Comparison of ENCODE assay signal across 21 cellular contexts in genomic region chr10:123097039-123097438, GRCh38. TPM values are rescaled to one million over a fixed set of nuclear protein-coding genes. Genes with fewer than 3 reads are reported as not detected.
DNase-seq lines count a peak whose midpoint lies in the region; ATAC-seq, FAIRE-seq and TF ChIP-seq lines count a peak whose summit lies in the region.
"Had no signal": no experiment of that assay in that cellular context is flagged by ENCODE, and none has a peak within 500 bp of the region (broad histone marks: within the 10 kb centered on the region; RNA-seq: fewer than 3 reads in every experiment).

No MANE protein-coding gene starts in this region.

- TF ChIP-seq CTCF in HepG2 (CRISPR knock-in tag; IDR thresholded peaks at IDR 0.05) = no peak
- TF ChIP-seq CTCF in right lobe of liver (IDR thresholded peaks at IDR 0.05) = no peak
- TF ChIP-seq CTCF in K562 (IDR thresholded peaks at IDR 0.05 in 2 of 3, conservative IDR thresholded peaks at IDR 0.05 in 1 of 3; ENCODE audit: insufficient read depth in 2 of 3, low read depth in 1 of 3, low read length in 3 of 3) = no peak
- no peak for TF ChIP-seq CTCF in prostate gland (IDR thresholded peaks at IDR 0.05)

- TF ChIP-seq RAD21 in HepG2 (CRISPR knock-in tag; IDR thresholded peaks at IDR 0.05) (no peak), K562 (CRISPR knock-in tag; conservative IDR thresholded peaks at IDR 0.05 in 1 of 2, IDR thresholded peaks at IDR 0.05 in 1 of 2) (no peak)

- ATAC-seq in HepG2 (no peak; the same call in 2 of the 3 replicates), right lobe of liver (no peak), K562 (peak; percentile 67)

- no peaks in the 10 kb centered on the region for H3K4me1 ChIP-seq in HepG2 (ENCODE audit: insufficient read depth, low read length)
- no peaks in the 10 kb centered on the region for H3K4me1 ChIP-seq in right lobe of liver
- H3K4me1 ChIP-seq in K562 (replicated peaks in 1 of 2; ENCODE audit: control insufficient read depth in 2 of 2, insufficient read depth in 2 of 2, low read length in 2 of 2) = no peaks in the 10 kb centered on the region
- H3K4me1 ChIP-seq in prostate gland (replicated peaks) = no peaks in the 10 kb centered on the region
- H3K4me1 ChIP-seq: HAP-1 had no signal

- TF ChIP-seq POLR2A in HepG2 (IDR thresholded peaks at IDR 0.05; ENCODE audit: insufficient read depth in 1 of 2, low read depth in 2 of 2, low read length in 2 of 2) (no peak), right lobe of liver (IDR thresholded peaks at IDR 0.05) (no peak), K562 (conservative IDR thresholded peaks at IDR 0.05) (no peak), prostate gland (IDR thresholded peaks at IDR 0.05) (no peak)

- H3K79me2 ChIP-seq in HepG2 (ENCODE audit: insufficient read depth, low read length) (no peaks in the 10 kb centered on the region), K562 (ENCODE audit: control insufficient read depth, insufficient read depth, low read length) (no peaks in the 10 kb centered on the region)

- no peaks in the 10 kb centered on the region for H3K36me3 ChIP-seq in HepG2 (replicated peaks in 1 of 2; ENCODE audit: control insufficient read depth in 1 of 2, insufficient read depth in 2 of 2, low read length in 2 of 2)
- no peaks in the 10 kb centered on the region for H3K36me3 ChIP-seq in right lobe of liver
- H3K36me3 ChIP-seq in K562 (ENCODE audit: control insufficient read depth, insufficient read depth, low read length) = no peaks in the 10 kb centered on the region
- H3K36me3 ChIP-seq in prostate gland = no peaks in the 10 kb centered on the region
- H3K36me3 ChIP-seq: BLaER1, HAP-1 had no signal

- BruUV-seq in HepG2 (replicated peaks; lab: Mats Ljungman, UMichigan) (no TSS peak), K562 (replicated peaks; lab: Mats Ljungman, UMichigan) (no TSS peak)

- H3K9me1 ChIP-seq in K562 (ENCODE audit: control insufficient read depth, insufficient read depth, low read length) = no peaks in the 10 kb centered on the region

- DNase-seq in DMS53 (lab: John Stamatoyannopoulos, UW) = peak; percentile 28
- no peak for DNase-seq in DMS53 treated with DMSO at 0.1 percent for 48 hours (lab: John Stamatoyannopoulos, UW; ENCODE audit: unreplicated experiment)
- DNase-seq in HepG2 (ENCODE audit: low spot score) = no peak
- DNase-seq in right lobe of liver = no peak
- peak in 2 of 4 experiments; percentile 12 to 30 for DNase-seq in K562 (ENCODE audit: extremely low read depth in 1 of 4, low spot score in 3 of 4)
- no peak for DNase-seq in prostate gland (ENCODE audit: low spot score)
- no peak for DNase-seq in GDM1 (lab: John Stamatoyannopoulos, UW)
- DNase-seq in AG08395 (ENCODE audit: low spot score) = no peak
- DNase-seq: AML-193; CD8-positive, alpha-beta memory T cell; DMS79; GOT3; HFFc6; KG1 had no signal

- H2AFZ ChIP-seq in HepG2 (ENCODE audit: low read length) (no peak overlapping the region), K562 (ENCODE audit: low read depth, low read length) (no peak overlapping the region)

- H3K9ac ChIP-seq in HepG2 (ENCODE audit: insufficient read depth, low read depth, low read length) (no peak overlapping the region), K562 (ENCODE audit: insufficient read depth in 1 of 2, low read depth in 2 of 2, low read length in 2 of 2) (no peak overlapping the region)
- H3K9ac ChIP-seq: BLaER1 had no signal

- H3K9me3 ChIP-seq in HepG2 (ENCODE audit: low read length) (no peaks in the 10 kb centered on the region), right lobe of liver (no peaks in the 10 kb centered on the region), K562 (replicated peaks; ENCODE audit: control insufficient read depth, insufficient read depth, low read depth, low read length) (no peaks in the 10 kb centered on the region), prostate gland (no peaks in the 10 kb centered on the region)
- H3K9me3 ChIP-seq: BLaER1, HAP-1 had no signal

- in situ Hi-C loops in HepG2 (cut with HindIII; ENCODE audit: extremely low pct_ligation_motif_present, low pct_unique_long_range_greater_than_20kb) (loop anchor here (25.0 kb wide), 1 partner anchor 865 kb away; no protein-coding TSS in a partner anchor), K562 (cut with MboI) (no loop called here)

- CTCF ChIA-PET in HepG2 (lab: Yijun Ruan, JAX; ENCODE audit: low intra/inter-chr PET ratio, low total read pairs) (no interaction called here), K562 (lab: Yijun Ruan, JAX; ENCODE audit: low intra/inter-chr PET ratio) (no interaction called here)

- no peak overlapping the region for H3K4me3 ChIP-seq in HepG2 (replicated peaks in 1 of 3; ENCODE audit: insufficient read depth in 1 of 3, low read depth in 2 of 3, low read length in 3 of 3)
- H3K4me3 ChIP-seq in right lobe of liver = no peak overlapping the region
- H3K4me3 ChIP-seq in K562 = no peak overlapping the region
- H3K4me3 ChIP-seq in prostate gland = no peak overlapping the region
- H3K4me3 ChIP-seq: BLaER1, HAP-1 had no signal

- FAIRE-seq in HepG2 (lab: Jason Lieb, UNC) (no peak), K562 (lab: Jason Lieb, UNC) (no peak)
- FAIRE-seq: GM12891 had no signal

- WGBS in HepG2 (ENCODE audit: low lambda C conversion rate) = 3% methylated on average over 6 of the region's 7 CpGs
- WGBS in right lobe of liver (ENCODE audit: insufficient coverage, low coverage, low lambda C conversion rate, missing lambda C conversion rate) = 66% methylated on average over 6 of the region's 7 CpGs
- 5% methylated on average over 5 of the region's 7 CpGs for WGBS in K562 (ENCODE audit: insufficient coverage, low coverage, missing lambda C conversion rate)
- 82% methylated on average over 7 of the region's 7 CpGs for WGBS in prostate gland

- H3K27ac ChIP-seq in HepG2 (ENCODE audit: extremely low read length, insufficient read depth, low read length) (no peak overlapping the region), right lobe of liver (no peak overlapping the region), K562 (ENCODE audit: extremely low read depth, low read depth, low read length) (no peak overlapping the region), prostate gland (no peak overlapping the region)
- H3K27ac ChIP-seq: 22Rv1, BLaER1, HL-60 had no signal

- intact Hi-C loops in HepG2 (cut with micrococcal nuclease; ENCODE audit: unreplicated experiment) (no loop called here), right lobe of liver (cut with DNase I) (no loop called here), K562 (cut with micrococcal nuclease) (no loop called here), prostate gland (cut with DNase I) (no loop called here)

- H3K4me2 ChIP-seq in HepG2 (ENCODE audit: low read depth, low read length) = no peak overlapping the region
- no peak overlapping the region for H3K4me2 ChIP-seq in K562 (ENCODE audit: insufficient read depth, low read length)
- H3K4me2 ChIP-seq: BLaER1 had no signal

- no peak for TF ChIP-seq EP300 in HepG2 (IDR thresholded peaks at IDR 0.05; ENCODE audit: low read depth in 2 of 2, low read length in 2 of 2)
- TF ChIP-seq EP300 in HepG2 (CRISPR knock-in tag; IDR thresholded peaks at IDR 0.05; ENCODE audit: borderline replicate concordance) = no peak
- no peak for TF ChIP-seq EP300 in K562 (IDR thresholded peaks at IDR 0.05; ENCODE audit: low read length)

- POLR2A ChIA-PET in HepG2 (lab: Yijun Ruan, JAX) = no interaction called here
- POLR2A ChIA-PET in K562 (lab: Yijun Ruan, JAX) = no interaction called here

- H3K27me3 ChIP-seq in HepG2 (ENCODE audit: control insufficient read depth in 1 of 2, insufficient read depth in 2 of 2, low read length in 2 of 2) (peaks cover 1 to 31% of the 10 kb centered on the region in 2 experiments; a peak in 3 of 5 replicates), right lobe of liver (no peaks in the 10 kb centered on the region), K562 (ENCODE audit: control insufficient read depth in 2 of 2, insufficient read depth in 2 of 2, low read length in 2 of 2) (peaks cover 0 to 35% of the 10 kb centered on the region in 2 experiments; a peak in 4 of 5 replicates), prostate gland (replicated peaks; ENCODE audit: insufficient read depth) (peaks cover 8% of the 10 kb centered on the region)
- H3K27me3 ChIP-seq: BLaER1 had no signal

- H4K20me1 ChIP-seq in HepG2 (ENCODE audit: insufficient read depth, low read length) (no peaks in the 10 kb centered on the region), K562 (replicated peaks; ENCODE audit: control insufficient read depth, insufficient read depth, low read length) (no peaks in the 10 kb centered on the region)
- H4K20me1 ChIP-seq: BLaER1 had no signal

RNA-seq across cellular contexts. Expression of gene HMX3, which starts 38.7 kb away (rescaled TPM):
- total RNA-seq in HepG2 (2016; rRNA removed; fragmentation: Illumina TruSeq; extraction: Trizol) (not detected in 2 replicates), right lobe of liver (not detected), K562 (2014; rRNA removed) (26.8 and 42.7 TPM in 2 replicates), K562 (2014; rRNA removed; fragmentation: Illumina TruSeq; extraction: Trizol) (0.41 and 0.58 TPM in 2 replicates), K562 (2015; rRNA removed; fragmentation: Illumina TruSeq; extraction: Trizol) (7.4 and 9.6 TPM in 2 replicates), K562 (2021) (43.2 and 43.5 TPM in 2 replicates), prostate gland (not detected)
- total RNA-seq in HepG2 (2016; cell fraction: cytosol; rRNA removed; fragmentation: Illumina TruSeq; extraction: Trizol; ENCODE audit: low read depth) = not detected in 2 replicates
- total RNA-seq in HepG2 (2016; cell fraction: insoluble cytoplasmic fraction; rRNA removed; fragmentation: Illumina TruSeq; extraction: Trizol) = not detected in 2 replicates
- total RNA-seq in HepG2 (2016; cell fraction: membrane; rRNA removed; fragmentation: Illumina TruSeq; extraction: Trizol) = not detected in 2 replicates
- total RNA-seq in HepG2 (2016; cell fraction: nucleus; rRNA removed; fragmentation: Illumina TruSeq; extraction: Trizol) = not detected in 2 replicates
- polyA plus RNA-seq in HepG2 (2011; rRNA removed) (not detected in 2 replicates), K562 (2011; rRNA removed) (1.2 and 2.8 TPM in 2 replicates), K562 (2014; fragmentation: Illumina TruSeq; extraction: Trizol) (0.55 and 2.8 TPM in 2 replicates), K562 (2014; fragmentation: Nextera tagmentation; extraction: Ambion mirVana) (not detected), K562 (2014; rRNA removed) (20.5 and 24.5 TPM in 2 replicates)
- not detected in 2 replicates for polyA plus RNA-seq in HepG2 (2011; cell fraction: cytosol; rRNA removed)
- not detected in 2 replicates for polyA plus RNA-seq in HepG2 (2011; cell fraction: nucleus; rRNA removed)
- not detected in 2 replicates for polyA plus RNA-seq in HepG2 (2012)
- polyA plus RNA-seq in HepG2 (2016; cell fraction: cytosol; fragmentation: Illumina TruSeq; extraction: Trizol; ENCODE audit: low read depth) = not detected in 2 replicates
- not detected in 2 replicates for polyA plus RNA-seq in HepG2 (2016; cell fraction: insoluble cytoplasmic fraction; fragmentation: Illumina TruSeq; extraction: Trizol; ENCODE audit: low read depth)
- not detected in 2 replicates for polyA plus RNA-seq in HepG2 (2016; cell fraction: membrane; fragmentation: Illumina TruSeq; extraction: Trizol; ENCODE audit: low read depth)
- not detected in 2 replicates for polyA plus RNA-seq in HepG2 (2016; cell fraction: nucleus; fragmentation: Illumina TruSeq; extraction: Trizol; ENCODE audit: insufficient read depth, low read depth)
- not detected in 2 replicates for polyA minus RNA-seq in HepG2 (2011; rRNA and poly(A)+ RNA removed; ENCODE audit: low replicate concordance)
- not detected in 2 replicates for polyA minus RNA-seq in HepG2 (2011; cell fraction: cytosol; rRNA and poly(A)+ RNA removed)
- polyA minus RNA-seq in HepG2 (2011; cell fraction: nucleus; rRNA and poly(A)+ RNA removed) = not detected in 2 replicates
- 2.2 and 9.0 TPM in 2 replicates for total RNA-seq in K562 (2011; cell fraction: chromatin; rRNA removed; ENCODE audit: low replicate concordance)
- total RNA-seq in K562 (2011; cell fraction: nucleolus; rRNA removed) = 13.3 and 15.8 TPM in 2 replicates
- 5.8 and 6.7 TPM in 2 replicates for total RNA-seq in K562 (2011; cell fraction: nucleoplasm; rRNA removed)
- polyA plus RNA-seq in K562 (2011; cell fraction: cytosol; rRNA removed) = 4.1 and 13.3 TPM in 2 replicates
- 3.4 and 9.2 TPM in 2 replicates for polyA plus RNA-seq in K562 (2011; cell fraction: nucleus; rRNA removed)
- polyA plus RNA-seq in K562 (2012) = 7.9 and 14.4 TPM in 2 replicates
- 0.33 and 0.56 TPM in 2 replicates for polyA minus RNA-seq in K562 (2011; rRNA and poly(A)+ RNA removed)
- 8.2 and 15.7 TPM in 2 replicates for polyA minus RNA-seq in K562 (2011; cell fraction: cytosol; rRNA and poly(A)+ RNA removed)
- polyA minus RNA-seq in K562 (2011; cell fraction: nucleus; rRNA and poly(A)+ RNA removed) = 4.8 and 5.0 TPM in 2 replicates
- total RNA-seq: CD8-positive, alpha-beta memory T cell; G401; HFFc6 had no signal
- polyA plus RNA-seq: CD8-positive, alpha-beta memory T cell had no signal

RNA-seq across cellular contexts. Expression of gene HMX2, which starts 50.9 kb away (rescaled TPM):
- not detected in 2 replicates for total RNA-seq in HepG2 (2016; rRNA removed; fragmentation: Illumina TruSeq; extraction: Trizol)
- not detected in 2 replicates for total RNA-seq in HepG2 (2016; cell fraction: cytosol; rRNA removed; fragmentation: Illumina TruSeq; extraction: Trizol; ENCODE audit: low read depth)
- total RNA-seq in HepG2 (2016; cell fraction: insoluble cytoplasmic fraction; rRNA removed; fragmentation: Illumina TruSeq; extraction: Trizol) = not detected in 2 replicates
- not detected in 2 replicates for total RNA-seq in HepG2 (2016; cell fraction: membrane; rRNA removed; fragmentation: Illumina TruSeq; extraction: Trizol)
- not detected in 2 replicates for total RNA-seq in HepG2 (2016; cell fraction: nucleus; rRNA removed; fragmentation: Illumina TruSeq; extraction: Trizol)
- not detected in 2 replicates for polyA plus RNA-seq in HepG2 (2011; rRNA removed)
- polyA plus RNA-seq in HepG2 (2011; cell fraction: cytosol; rRNA removed) = 0.04 TPM in 1 of 2 replicates, not detected in the other
- polyA plus RNA-seq in HepG2 (2011; cell fraction: nucleus; rRNA removed) = not detected in 2 replicates
- not detected in 2 replicates for polyA plus RNA-seq in HepG2 (2012)
- not detected in 2 replicates for polyA plus RNA-seq in HepG2 (2016; cell fraction: cytosol; fragmentation: Illumina TruSeq; extraction: Trizol; ENCODE audit: low read depth)
- polyA plus RNA-seq in HepG2 (2016; cell fraction: insoluble cytoplasmic fraction; fragmentation: Illumina TruSeq; extraction: Trizol; ENCODE audit: low read depth) = not detected in 2 replicates
- not detected in 2 replicates for polyA plus RNA-seq in HepG2 (2016; cell fraction: membrane; fragmentation: Illumina TruSeq; extraction: Trizol; ENCODE audit: low read depth)
- polyA plus RNA-seq in HepG2 (2016; cell fraction: nucleus; fragmentation: Illumina TruSeq; extraction: Trizol; ENCODE audit: insufficient read depth, low read depth) = not detected in 2 replicates
- 0.14 TPM in 1 of 2 replicates, not detected in the other for polyA minus RNA-seq in HepG2 (2011; rRNA and poly(A)+ RNA removed; ENCODE audit: low replicate concordance)
- polyA minus RNA-seq in HepG2 (2011; cell fraction: cytosol; rRNA and poly(A)+ RNA removed) = not detected in 2 replicates
- not detected in 2 replicates for polyA minus RNA-seq in HepG2 (2011; cell fraction: nucleus; rRNA and poly(A)+ RNA removed)
- total RNA-seq in right lobe of liver = not detected
- total RNA-seq in K562 (2011; cell fraction: chromatin; rRNA removed; ENCODE audit: low replicate concordance) = 0.42 TPM in 1 of 2 replicates, not detected in the other
- total RNA-seq in K562 (2011; cell fraction: nucleolus; rRNA removed) = 0.33 TPM in 1 of 2 replicates, not detected in the other
- 0.38 TPM in 1 of 2 replicates, not detected in the other for total RNA-seq in K562 (2011; cell fraction: nucleoplasm; rRNA removed)
- 0.36 and 0.37 TPM in 2 replicates for total RNA-seq in K562 (2014; rRNA removed)
- 0.07 and 0.13 TPM in 2 replicates for total RNA-seq in K562 (2014; rRNA removed; fragmentation: Illumina TruSeq; extraction: Trizol)
- 0.07 TPM in 1 of 2 replicates, not detected in the other for total RNA-seq in K562 (2015; rRNA removed; fragmentation: Illumina TruSeq; extraction: Trizol)
- total RNA-seq in K562 (2021) = 0.40 and 0.58 TPM in 2 replicates
- polyA plus RNA-seq in K562 (2011; rRNA removed) = 0.08 TPM in 1 of 2 replicates, not detected in the other
- 0.10 TPM in 1 of 2 replicates, not detected in the other for polyA plus RNA-seq in K562 (2011; cell fraction: cytosol; rRNA removed)
- 0.20 TPM in 1 of 2 replicates, not detected in the other for polyA plus RNA-seq in K562 (2011; cell fraction: nucleus; rRNA removed)
- 0.26 and 0.44 TPM in 2 replicates for polyA plus RNA-seq in K562 (2012)
- 0.09 and 0.12 TPM in 2 replicates for polyA plus RNA-seq in K562 (2014; fragmentation: Illumina TruSeq; extraction: Trizol)
- polyA plus RNA-seq in K562 (2014; fragmentation: Nextera tagmentation; extraction: Ambion mirVana) = not detected
- polyA plus RNA-seq in K562 (2014; rRNA removed) = 0.05 and 0.37 TPM in 2 replicates
- not detected in 2 replicates for polyA minus RNA-seq in K562 (2011; rRNA and poly(A)+ RNA removed)
- not detected in 2 replicates for polyA minus RNA-seq in K562 (2011; cell fraction: cytosol; rRNA and poly(A)+ RNA removed)
- polyA minus RNA-seq in K562 (2011; cell fraction: nucleus; rRNA and poly(A)+ RNA removed) = not detected in 2 replicates
- 1 to 10 TPM in 1 of 2 donors, not detected in 1; 1.0 TPM for total RNA-seq in prostate gland
- total RNA-seq: A673; CD8-positive, alpha-beta memory T cell; G401; HFFc6 had no signal
- polyA plus RNA-seq: CD8-positive, alpha-beta memory T cell had no signal

RNA-seq across cellular contexts. Expression of gene BUB3, which starts 57.2 kb away (rescaled TPM):
- 174 and 230 TPM in 2 replicates for total RNA-seq in HepG2 (2016; rRNA removed; fragmentation: Illumina TruSeq; extraction: Trizol)
- total RNA-seq in HepG2 (2016; cell fraction: cytosol; rRNA removed; fragmentation: Illumina TruSeq; extraction: Trizol; ENCODE audit: low read depth) = 42.5 and 51.9 TPM in 2 replicates
- 170 and 239 TPM in 2 replicates for total RNA-seq in HepG2 (2016; cell fraction: insoluble cytoplasmic fraction; rRNA removed; fragmentation: Illumina TruSeq; extraction: Trizol)
- total RNA-seq in HepG2 (2016; cell fraction: membrane; rRNA removed; fragmentation: Illumina TruSeq; extraction: Trizol) = 74.0 and 86.8 TPM in 2 replicates
- 91.7 and 115 TPM in 2 replicates for total RNA-seq in HepG2 (2016; cell fraction: nucleus; rRNA removed; fragmentation: Illumina TruSeq; extraction: Trizol)
- 184 and 188 TPM in 2 replicates for polyA plus RNA-seq in HepG2 (2011; rRNA removed)
- polyA plus RNA-seq in HepG2 (2011; cell fraction: cytosol; rRNA removed) = 121 and 143 TPM in 2 replicates
- 242 and 278 TPM in 2 replicates for polyA plus RNA-seq in HepG2 (2011; cell fraction: nucleus; rRNA removed)
- 109 and 119 TPM in 2 replicates for polyA plus RNA-seq in HepG2 (2012)
- polyA plus RNA-seq in HepG2 (2016; cell fraction: cytosol; fragmentation: Illumina TruSeq; extraction: Trizol; ENCODE audit: low read depth) = 36.9 and 37.0 TPM in 2 replicates
- polyA plus RNA-seq in HepG2 (2016; cell fraction: insoluble cytoplasmic fraction; fragmentation: Illumina TruSeq; extraction: Trizol; ENCODE audit: low read depth) = 215 and 216 TPM in 2 replicates
- polyA plus RNA-seq in HepG2 (2016; cell fraction: membrane; fragmentation: Illumina TruSeq; extraction: Trizol; ENCODE audit: low read depth) = 40.5 and 49.2 TPM in 2 replicates
- polyA plus RNA-seq in HepG2 (2016; cell fraction: nucleus; fragmentation: Illumina TruSeq; extraction: Trizol; ENCODE audit: insufficient read depth, low read depth) = 127 and 140 TPM in 2 replicates
- polyA minus RNA-seq in HepG2 (2011; rRNA and poly(A)+ RNA removed; ENCODE audit: low replicate concordance) = 444 and 777 TPM in 2 replicates
- polyA minus RNA-seq in HepG2 (2011; cell fraction: cytosol; rRNA and poly(A)+ RNA removed) = 107 and 129 TPM in 2 replicates
- 163 and 164 TPM in 2 replicates for polyA minus RNA-seq in HepG2 (2011; cell fraction: nucleus; rRNA and poly(A)+ RNA removed)
- 10 to 100 TPM; 24.1 to 50.9 (median 31.2) TPM for total RNA-seq in right lobe of liver
- 149 and 187 TPM in 2 replicates for total RNA-seq in K562 (2011; cell fraction: chromatin; rRNA removed; ENCODE audit: low replicate concordance)
- total RNA-seq in K562 (2011; cell fraction: nucleolus; rRNA removed) = 124 and 136 TPM in 2 replicates
- total RNA-seq in K562 (2011; cell fraction: nucleoplasm; rRNA removed) = 122 and 148 TPM in 2 replicates
- 167 and 343 TPM in 2 replicates for total RNA-seq in K562 (2014; rRNA removed)
- total RNA-seq in K562 (2014; rRNA removed; fragmentation: Illumina TruSeq; extraction: Trizol) = 175 and 182 TPM in 2 replicates
- total RNA-seq in K562 (2015; rRNA removed; fragmentation: Illumina TruSeq; extraction: Trizol) = 176 TPM in 2 replicates
- total RNA-seq in K562 (2021) = 184 and 188 TPM in 2 replicates
- polyA plus RNA-seq in K562 (2011; rRNA removed) = 284 and 291 TPM in 2 replicates
- polyA plus RNA-seq in K562 (2011; cell fraction: cytosol; rRNA removed) = 229 and 238 TPM in 2 replicates
- 508 and 513 TPM in 2 replicates for polyA plus RNA-seq in K562 (2011; cell fraction: nucleus; rRNA removed)
- polyA plus RNA-seq in K562 (2012) = 240 and 296 TPM in 2 replicates
- 225 and 269 TPM in 2 replicates for polyA plus RNA-seq in K562 (2014; fragmentation: Illumina TruSeq; extraction: Trizol)
- 100 to 1,000 TPM; 597 to 761 TPM for polyA plus RNA-seq in K562 (2014; fragmentation: Nextera tagmentation; extraction: Ambion mirVana)
- 226 and 272 TPM in 2 replicates for polyA plus RNA-seq in K562 (2014; rRNA removed)
- 277 and 350 TPM in 2 replicates for polyA minus RNA-seq in K562 (2011; rRNA and poly(A)+ RNA removed)
- polyA minus RNA-seq in K562 (2011; cell fraction: cytosol; rRNA and poly(A)+ RNA removed) = 163 and 167 TPM in 2 replicates
- 142 and 231 TPM in 2 replicates for polyA minus RNA-seq in K562 (2011; cell fraction: nucleus; rRNA and poly(A)+ RNA removed)
- 10 to 100 TPM; 69.3 to 87.7 TPM for total RNA-seq in prostate gland
